ENCODE assay signal across 20 cellular contexts in genomic region chr9:16132513-16132912, GRCh38.
A peak's percentile ranks its signal among the peaks of the same experiment; 100 is the strongest.
DNase-seq lines count a peak whose midpoint lies in the region; ATAC-seq and TF ChIP-seq lines count a peak whose summit lies in the region.
"Had no signal": no experiment of that assay in that cellular context is flagged by ENCODE, and none has a peak within 500 bp of the region (broad histone marks: within the 10 kb centered on the region; RNA-seq: fewer than 3 reads in every experiment).

No MANE protein-coding gene starts in this region.

- peaks cover 51% of the 10 kb centered on the region for H3K4me1 Mint-ChIP-seq in nephron
- H3K4me1 Mint-ChIP-seq in CD8-positive, alpha-beta memory T cell = peaks cover 0 to 2% (median 0%) of the 10 kb centered on the region in 3 donors

- H3K27ac Mint-ChIP-seq in nephron = peak overlapping the region in 2 of 3 experiments; percentile 26 to 72
- H3K27ac Mint-ChIP-seq in CD8-positive, alpha-beta memory T cell = no peak overlapping the region
- H3K27ac Mint-ChIP-seq: CD4-positive, alpha-beta T cell had no signal

- no peaks in the 10 kb centered on the region for H3K36me3 Mint-ChIP-seq in nephron (ENCODE audit: low read depth)
- no peaks in the 10 kb centered on the region for H3K36me3 Mint-ChIP-seq in CD8-positive, alpha-beta memory T cell

- no peaks in the 10 kb centered on the region for H3K27me3 ChIP-seq in MG63
- no peaks in the 10 kb centered on the region for H3K27me3 ChIP-seq in CD8-positive, alpha-beta memory T cell (ENCODE audit: insufficient read depth, low read length, poor library complexity, severe bottlenecking)
- H3K27me3 ChIP-seq: BLaER1, SJSA1 had no signal

- H3K4me3 Mint-ChIP-seq in nephron = no peak overlapping the region
- H3K4me3 Mint-ChIP-seq in CD8-positive, alpha-beta memory T cell = no peak overlapping the region
- H3K4me3 Mint-ChIP-seq: CD4-positive, alpha-beta T cell had no signal

- POLR2A ChIA-PET in CD8-positive, alpha-beta memory T cell (lab: Charles Lee) = no interaction called here

- ATAC-seq in GM19463 (IDR thresholded peaks at IDR 0.05; ENCODE audit: unreplicated experiment) (no peak), GM19467 (IDR thresholded peaks at IDR 0.05; ENCODE audit: unreplicated experiment) (no peak)

- H3K9me3 ChIP-seq in MG63 = peaks cover 12% of the 10 kb centered on the region
- no peaks in the 10 kb centered on the region for H3K9me3 ChIP-seq in CD8-positive, alpha-beta memory T cell (ENCODE audit: low read length)
- H3K9me3 ChIP-seq: BLaER1, Caco-2, SJSA1 had no signal

- CTCF ChIA-PET in CD8-positive, alpha-beta memory T cell (lab: Charles Lee) = no interaction called here

- no peak overlapping the region for H3K4me3 ChIP-seq in MG63
- H3K4me3 ChIP-seq in choroid plexus epithelial cell (ENCODE audit: low read depth, low read length) = no peak overlapping the region
- no peak overlapping the region for H3K4me3 ChIP-seq in CD8-positive, alpha-beta memory T cell (ENCODE audit: low read length)
- H3K4me3 ChIP-seq: BLaER1, SJSA1 had no signal

- no peak overlapping the region for H3K27ac ChIP-seq in CD8-positive, alpha-beta memory T cell (ENCODE audit: low read depth, low read length)
- H3K27ac ChIP-seq: BLaER1, HL-60, SJSA1 had no signal

- H3K36me3 ChIP-seq in MG63 = no peaks in the 10 kb centered on the region
- H3K36me3 ChIP-seq in CD8-positive, alpha-beta memory T cell (ENCODE audit: insufficient read depth, low read length) = no peaks in the 10 kb centered on the region
- H3K36me3 ChIP-seq: BLaER1, SJSA1 had no signal

- DNase-seq in ELR (ENCODE audit: low read depth) (peak; percentile 38), MG63 (peak; percentile 91), choroid plexus epithelial cell (ENCODE audit: low read depth) (peak; percentile 72)
- DNase-seq in CD8-positive, alpha-beta memory T cell = no peak
- DNase-seq: Caco-2; CD4-positive, alpha-beta T cell; DMS 273 treated with DMSO at 0.1 percent for 48 hours; DMS79 treated with DMSO at 0.1 percent for 48 hours; KG1; NCI-H1048; NCI-H1417 treated with DMSO at 0.1 percent for 48 hours; NCI-H187; NCI-H446; OCI-M1 had no signal

- H3K27me3 Mint-ChIP-seq in nephron (ENCODE audit: low read depth) = peaks cover 7% of the 10 kb centered on the region
- peaks cover 0 to 3% of the 10 kb centered on the region in 2 donors for H3K27me3 Mint-ChIP-seq in CD8-positive, alpha-beta memory T cell

- peaks cover 12% of the 10 kb centered on the region for H3K9me3 Mint-ChIP-seq in nephron
- peaks cover 4 to 21% (median 7%) of the 10 kb centered on the region in 5 donors for H3K9me3 Mint-ChIP-seq in CD8-positive, alpha-beta memory T cell
- H3K9me3 Mint-ChIP-seq: CD4-positive, alpha-beta T cell had no signal

- TF ChIP-seq CTCF in choroid plexus epithelial cell (conservative IDR thresholded peaks at IDR 0.05; ENCODE audit: low read depth, low read length) = no peak
- TF ChIP-seq CTCF in nephron (IDR thresholded peaks at IDR 0.05; ENCODE audit: unreplicated experiment in 3 of 3) = no peak

- no peaks in the 10 kb centered on the region for H3K4me1 ChIP-seq in CD8-positive, alpha-beta memory T cell (ENCODE audit: insufficient read depth, low read length)
- H3K4me1 ChIP-seq: BLaER1, Caco-2, SJSA1 had no signal

Comparison
In these comparisons a context has a peak if more than half of its experiments do, and no peak if none do; other contexts are left out.
1. DNase-seq: peak in ELR (single experiment), MG63 (single experiment) and choroid plexus epithelial cell (single experiment); none in CD8-positive, alpha-beta memory T cell (0 of 5).
2. H3K27ac Mint-ChIP-seq: peak in nephron (2 of 3); none in CD8-positive, alpha-beta memory T cell (0 of 8).